Comparison of ENCODE assay signal across 19 cellular contexts in the genomic region with DNA sequence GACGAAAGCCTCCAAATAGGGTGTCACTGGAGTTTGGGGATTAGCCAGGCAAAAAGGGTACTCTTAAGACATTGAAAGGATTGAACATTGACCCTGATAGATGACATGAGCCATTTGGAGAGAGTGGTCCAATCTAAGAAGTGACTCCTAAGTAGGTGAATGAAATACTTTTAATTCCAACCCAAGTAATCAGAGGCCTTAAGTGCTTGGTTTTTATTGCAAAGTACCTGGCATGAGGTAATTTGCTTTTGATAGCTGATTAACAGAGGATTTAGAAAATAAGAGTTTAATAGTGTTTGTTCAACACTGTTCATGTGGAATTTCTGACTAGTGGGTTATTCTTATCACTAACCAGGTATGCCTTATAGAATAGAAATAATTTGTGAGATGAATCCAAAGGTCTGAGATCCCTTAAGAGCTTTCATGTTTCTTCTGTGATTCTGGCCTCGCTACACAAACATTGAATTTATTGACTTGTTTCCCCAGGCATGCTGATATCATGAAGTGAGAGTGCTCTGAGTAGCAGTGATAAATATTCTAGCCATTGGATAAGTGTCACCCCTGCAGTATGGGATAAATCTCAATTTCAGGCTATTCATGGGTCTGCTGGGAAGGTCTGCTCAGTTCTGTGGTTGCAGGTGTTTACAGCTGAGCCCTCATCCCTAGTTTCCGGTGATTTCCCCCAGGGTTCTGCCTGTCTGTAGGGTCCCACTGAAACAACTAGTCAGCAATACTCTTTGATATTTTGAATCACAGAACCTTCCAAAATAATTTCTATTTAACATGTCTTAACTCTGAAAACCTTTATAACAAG. TPM values are rescaled to one million over a fixed set of nuclear protein-coding genes. Genes with fewer than 3 reads are reported as not detected.
A peak's percentile ranks its signal among the peaks of the same experiment; 100 is the strongest.
DNase-seq lines count a peak whose midpoint lies in the region; ATAC-seq and TF ChIP-seq lines count a peak whose summit lies in the region.
"Had no signal": no experiment of that assay in that cellular context is flagged by ENCODE, and none has a peak within 500 bp of the region (broad histone marks: within the 10 kb centered on the region; RNA-seq: fewer than 3 reads in every experiment).

No MANE protein-coding gene starts in this region.

- H3K9me3 Mint-ChIP-seq in WTC11 = no peaks in the 10 kb centered on the region
- no peaks in the 10 kb centered on the region for H3K9me3 Mint-ChIP-seq in naive thymus-derived CD8-positive, alpha-beta T cell
- H3K9me3 Mint-ChIP-seq: activated CD4-positive, alpha-beta T cell treated with anti-CD3 and anti-CD28 coated beads, Interleukin-2, amount 10 ng/mL, durations not matched to agents 7 days and 5 days; CD4-positive, alpha-beta memory T cell; neural progenitor cell had no signal

- H3K4me3 Mint-ChIP-seq in WTC11 = no peak overlapping the region
- no peak overlapping the region for H3K4me3 Mint-ChIP-seq in naive thymus-derived CD8-positive, alpha-beta T cell
- H3K4me3 Mint-ChIP-seq: activated CD4-positive, alpha-beta T cell treated with anti-CD3 and anti-CD28 coated beads, Interleukin-2, amount 10 ng/mL, durations not matched to agents 7 days and 5 days; neural progenitor cell had no signal

- no peaks in the 10 kb centered on the region for H3K36me3 Mint-ChIP-seq in WTC11
- peaks cover 0 to 20% (median 10%) of the 10 kb centered on the region in 3 donors for H3K36me3 Mint-ChIP-seq in naive thymus-derived CD8-positive, alpha-beta T cell
- H3K36me3 Mint-ChIP-seq: neural progenitor cell had no signal

- no peak overlapping the region for H3K4me3 ChIP-seq in BLaER1 treated with 17β-estradiol and CSF1 and Interleukin-3, amounts not matched to agents 10 nM and 100 nM
- H3K4me3 ChIP-seq in muscle layer of duodenum (ENCODE audit: low read depth in 1 of 2, low read length in 2 of 2) = no peak overlapping the region
- H3K4me3 ChIP-seq in adrenal gland = no peak overlapping the region
- H3K4me3 ChIP-seq: neural progenitor cell, transverse colon had no signal

- peak overlapping the region in 3 of 11 experiments; percentile 19 to 41 (median 23); a peak in 3 of 22 replicates for H3K27ac ChIP-seq in BLaER1 treated with 17β-estradiol and CSF1 and Interleukin-3, amounts not matched to agents 10 nM and 100 nM
- peak overlapping the region; percentile 28 for H3K27ac ChIP-seq in muscle layer of duodenum (ENCODE audit: low read length)
- H3K27ac ChIP-seq in adrenal gland = peak overlapping the region in 2 of 5 donors; percentile 1 to 13
- H3K27ac ChIP-seq: neural progenitor cell, transverse colon had no signal

- peaks cover 27 to 77% (median 45%) of the 10 kb centered on the region in 10 experiments for H3K4me1 ChIP-seq in BLaER1 treated with 17β-estradiol and CSF1 and Interleukin-3, amounts not matched to agents 10 nM and 100 nM
- peaks cover 18 to 21% of the 10 kb centered on the region in 2 donors for H3K4me1 ChIP-seq in muscle layer of duodenum (ENCODE audit: control insufficient read depth in 1 of 2, insufficient read depth in 2 of 2, low read length in 2 of 2)
- peaks cover 28 to 76% of the 10 kb centered on the region in 2 donors for H3K4me1 ChIP-seq in adrenal gland (replicated peaks in 1 of 2)
- H3K4me1 ChIP-seq: neural progenitor cell, transverse colon had no signal

- H3K9me3 ChIP-seq in BLaER1 treated with 17β-estradiol and CSF1 and Interleukin-3, amounts not matched to agents 10 nM and 100 nM (replicated peaks in 1 of 11) = no peaks in the 10 kb centered on the region
- no peaks in the 10 kb centered on the region for H3K9me3 ChIP-seq in muscle layer of duodenum (ENCODE audit: control insufficient read depth in 1 of 2, low read length in 2 of 2)
- H3K9me3 ChIP-seq in adrenal gland (replicated peaks in 1 of 3) = no peaks in the 10 kb centered on the region
- H3K9me3 ChIP-seq: SK-N-SH, transverse colon had no signal

- H3K4me1 Mint-ChIP-seq in WTC11 = peaks cover 15% of the 10 kb centered on the region
- H3K4me1 Mint-ChIP-seq in naive thymus-derived CD8-positive, alpha-beta T cell = peaks cover 16 to 64% (median 29%) of the 10 kb centered on the region in 4 donors
- H3K4me1 Mint-ChIP-seq: neural progenitor cell had no signal

- peaks cover 0 to 30% (median 0%) of the 10 kb centered on the region in 11 experiments; a peak in 5 of 22 replicates for H4K20me1 ChIP-seq in BLaER1 treated with 17β-estradiol and CSF1 and Interleukin-3, amounts not matched to agents 10 nM and 100 nM

- POLR2A ChIA-PET in WTC11 (lab: Charles Lee) = no interaction called here
- POLR2A ChIA-PET in naive thymus-derived CD8-positive, alpha-beta T cell (lab: Charles Lee) = interaction anchor here (0.9 kb wide), 1 partner anchor 8 kb away, joined by 3 read pairs; no protein-coding TSS in a partner anchor

- intact Hi-C loops in adrenal gland (cut with DNase I) = no loop called here

- no peak for DNase-seq in WTC11 (ENCODE audit: low spot score)
- DNase-seq in naive thymus-derived CD8-positive, alpha-beta T cell = no peak
- DNase-seq in activated T-cell treated with anti-CD3 and anti-CD28 coated beads, Interleukin-2, amount 50 U/mL, for 48 hours = no peak
- no peak for DNase-seq in adrenal gland
- no peak for DNase-seq in midbrain (lab: John Stamatoyannopoulos, UW)
- DNase-seq: activated CD4-positive, alpha-beta T cell treated with anti-CD3 and anti-CD28 coated beads, Interleukin-2, amount 10 ng/mL, durations not matched to agents 7 days and 5 days; activated CD8-positive, alpha-beta memory T cell treated with anti-CD3 and anti-CD28 coated beads, Interleukin-2, amount 50 U/mL, for 48 hours; CD4-positive, alpha-beta memory T cell; hypothalamus; NCI-H1105 treated with DMSO at 0.1 percent for 48 hours; NCI-H2171; NCI-H748 treated with DMSO at 0.1 percent for 48 hours; SK-N-SH; transverse colon had no signal

- H3K4me2 ChIP-seq in BLaER1 treated with 17β-estradiol and CSF1 and Interleukin-3, amounts not matched to agents 10 nM and 100 nM = peak overlapping the region; percentile 38 to 74 (median 54); a peak in 21 of 22 replicates
- H3K4me2 ChIP-seq: neural progenitor cell, SK-N-SH had no signal

- H3K27ac Mint-ChIP-seq in WTC11 = peak overlapping the region; percentile 58; the same call in 1 of the 2 replicates
- H3K27ac Mint-ChIP-seq in naive thymus-derived CD8-positive, alpha-beta T cell = peak overlapping the region in 1 of 10 donors; percentile 28
- H3K27ac Mint-ChIP-seq: activated CD4-positive, alpha-beta T cell treated with anti-CD3 and anti-CD28 coated beads, Interleukin-2, amount 10 ng/mL, durations not matched to agents 7 days and 5 days; CD4-positive, alpha-beta memory T cell; neural progenitor cell had no signal

- H3K9ac ChIP-seq in BLaER1 treated with 17β-estradiol and CSF1 and Interleukin-3, amounts not matched to agents 10 nM and 100 nM = no peak overlapping the region
- H3K9ac ChIP-seq: neural progenitor cell, SK-N-SH had no signal

- no peaks in the 10 kb centered on the region for H3K27me3 Mint-ChIP-seq in WTC11 (ENCODE audit: low read depth)
- H3K27me3 Mint-ChIP-seq in naive thymus-derived CD8-positive, alpha-beta T cell = no peaks in the 10 kb centered on the region
- H3K27me3 Mint-ChIP-seq: activated CD4-positive, alpha-beta T cell treated with anti-CD3 and anti-CD28 coated beads, Interleukin-2, amount 10 ng/mL, durations not matched to agents 7 days and 5 days; CD4-positive, alpha-beta memory T cell had no signal

- CTCF ChIA-PET in WTC11 (lab: Charles Lee) = interaction anchor here (1.0 to 1.3 kb wide), 2 partner anchors 108 to 109 kb away, joined by 3 read pairs; no protein-coding TSS in a partner anchor

- peaks cover 0 to 23% (median 0%) of the 10 kb centered on the region in 11 experiments; a peak in 2 of 22 replicates for H3K27me3 ChIP-seq in BLaER1 treated with 17β-estradiol and CSF1 and Interleukin-3, amounts not matched to agents 10 nM and 100 nM
- H3K27me3 ChIP-seq in muscle layer of duodenum (ENCODE audit: low read depth, low read length) (no peaks in the 10 kb centered on the region), adrenal gland (no peaks in the 10 kb centered on the region)
- H3K27me3 ChIP-seq: neural progenitor cell, transverse colon had no signal

- ATAC-seq in GM19463 (IDR thresholded peaks at IDR 0.05; ENCODE audit: unreplicated experiment) (peak; percentile 27), WTC11 (no peak)
- no peak for ATAC-seq in naive thymus-derived CD8-positive, alpha-beta T cell

- H3K36me3 ChIP-seq in BLaER1 treated with 17β-estradiol and CSF1 and Interleukin-3, amounts not matched to agents 10 nM and 100 nM = peaks cover 0 to 7% (median 0%) of the 10 kb centered on the region in 11 experiments; a peak in 2 of 22 replicates
- H3K36me3 ChIP-seq in muscle layer of duodenum (ENCODE audit: control insufficient read depth in 1 of 2, insufficient read depth in 2 of 2, low read length in 2 of 2) (peaks cover 0 to 4% of the 10 kb centered on the region in 2 donors), adrenal gland (replicated peaks in 1 of 2) (no peaks in the 10 kb centered on the region)
- H3K36me3 ChIP-seq: neural progenitor cell, transverse colon had no signal

- WGBS in adrenal gland, 4 donors = 89 to 94% (median 91%) methylated on average over 3 of the region's 3 CpGs

- TF ChIP-seq CTCF in WTC11 (IDR thresholded peaks at IDR 0.05) (no peak), adrenal gland (IDR thresholded peaks at IDR 0.05) (no peak)

- no peak for TF ChIP-seq POLR2A in adrenal gland (IDR thresholded peaks at IDR 0.05)

TF ChIP-seq in WTC11, 78 proteins besides CTCF, POLR2A, EP300 and RAD21 (continues in another document):
- TF ChIP-seq ZNF423 (CRISPR knock-in tag; IDR thresholded peaks at IDR 0.05) = no peak
- no peak for TF ChIP-seq SP1 (CRISPR knock-in tag; conservative IDR thresholded peaks at IDR 0.05)
- no peak for TF ChIP-seq IRF2 (CRISPR knock-in tag; IDR thresholded peaks at IDR 0.05; ENCODE audit: borderline replicate concordance, low read depth)

RNA-seq across cellular contexts. Expression of a gene that starts 6.6 kb away (rescaled TPM):
- total RNA-seq in WTC11 (2021) (9.0 to 14.4 TPM (median 9.9 TPM) in 3 replicates), adrenal gland (100 to 1,000 TPM in 4 of 8 donors, 10 to 100 TPM in 4; 51.2 to 180 (median 95.1) TPM)
- total RNA-seq in naive thymus-derived CD8-positive, alpha-beta T cell = 10 to 100 TPM; 44.4 to 48.0 TPM
- polyA plus RNA-seq in naive thymus-derived CD8-positive, alpha-beta T cell = 10 to 100 TPM in 2 of 3 donors, 1 to 10 TPM in 1; 9.4 to 16.5 (median 13.5) TPM
- 10 to 100 TPM; 24.5 to 77.9 (median 53.0) TPM for polyA plus RNA-seq in adrenal gland

RNA-seq across cellular contexts. Expression of a gene that starts 47.9 kb away (rescaled TPM):
- 10.6 to 12.3 TPM (median 11.5 TPM) in 3 replicates for total RNA-seq in WTC11 (2021)
- under 1 TPM; 0.33 to 0.60 TPM for total RNA-seq in naive thymus-derived CD8-positive, alpha-beta T cell
- under 1 TPM; 0.18 to 0.32 (median 0.27) TPM for polyA plus RNA-seq in naive thymus-derived CD8-positive, alpha-beta T cell
- total RNA-seq in adrenal gland = 1 to 10 TPM in 5 of 8 donors, under 1 TPM in 2, not detected in 1; 0.60 to 1.8 (median 1.0) TPM
- 1 to 10 TPM in 2 of 3 donors, under 1 TPM in 1; 0.46 to 2.1 (median 1.4) TPM for polyA plus RNA-seq in adrenal gland
- total RNA-seq: activated CD4-positive, alpha-beta T cell treated with anti-CD3 and anti-CD28 coated beads, Interleukin-2, amount 10 ng/mL, durations not matched to agents 7 days and 5 days; fibroblast of villous mesenchyme had no signal
- polyA plus RNA-seq: SK-N-SH had no signal
